Comparison of ENCODE assay signal across 19 cellular contexts in the genomic region with DNA sequence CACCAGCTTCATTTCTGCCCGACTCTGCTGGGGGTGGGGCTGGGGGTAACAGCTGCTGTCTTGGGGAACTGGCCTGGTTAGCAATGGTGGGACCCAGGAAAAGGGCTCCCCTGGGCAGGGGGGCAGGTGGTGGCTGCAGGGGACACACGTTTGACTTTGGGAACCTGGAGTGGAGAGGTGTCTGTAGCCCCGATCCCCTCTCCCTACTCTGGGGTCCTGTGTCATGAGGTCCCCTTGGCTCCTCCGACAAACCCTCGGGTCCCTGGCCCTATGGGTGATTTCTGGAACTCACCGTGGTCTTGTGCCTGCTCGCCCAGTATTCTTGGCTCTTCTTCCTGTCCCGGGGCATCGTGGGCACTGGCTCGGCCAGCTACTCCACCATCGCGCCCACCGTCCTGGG. TPM values are rescaled to one million over a fixed set of nuclear protein-coding genes. Genes with fewer than 3 reads are reported as not detected.
DNase-seq lines count a peak whose midpoint lies in the region; TF ChIP-seq lines count a peak whose summit lies in the region.
"Had no signal": no experiment of that assay in that cellular context is flagged by ENCODE, and none has a peak within 500 bp of the region (broad histone marks: within the 10 kb centered on the region; RNA-seq: fewer than 3 reads in every experiment).

No MANE protein-coding gene starts in this region.

- H3K4me3 Mint-ChIP-seq in endothelial cell (ENCODE audit: unreplicated experiment) = no peak overlapping the region
- H3K4me3 Mint-ChIP-seq: B cell; CD4-positive, CD25-positive, alpha-beta regulatory T cell; CD8-positive, alpha-beta T cell; GM23338; H9; HFFc6 had no signal

- no peaks in the 10 kb centered on the region for H3K4me1 Mint-ChIP-seq in endothelial cell (ENCODE audit: unreplicated experiment)
- H3K4me1 Mint-ChIP-seq: B cell, GM23338 had no signal

- CTCF ChIA-PET in HEK293 (lab: Yijun Ruan, JAX) = interaction anchor here (0.6 kb wide), 1 partner anchor 531 kb away, joined by 3 read pairs; no protein-coding TSS in a partner anchor

- H3K9me3 Mint-ChIP-seq in endothelial cell (ENCODE audit: unreplicated experiment) = no peaks in the 10 kb centered on the region
- H3K9me3 Mint-ChIP-seq: CD4-positive, CD25-positive, alpha-beta regulatory T cell; CD8-positive, alpha-beta T cell; GM23338; H9; HFFc6 had no signal

- H3K4me3 ChIP-seq in HEK293 (ENCODE audit: low read depth, low read length) (no peak overlapping the region), osteoblast (ENCODE audit: insufficient read depth, low read length) (no peak overlapping the region)
- H3K4me3 ChIP-seq: BLaER1, GM23338 had no signal

- H3K4me1 ChIP-seq in HEK293 (ENCODE audit: control insufficient read depth, insufficient read depth, low read length) (peaks cover 7% of the 10 kb centered on the region), osteoblast (ENCODE audit: insufficient read depth, low read length) (no peaks in the 10 kb centered on the region)
- H3K4me1 ChIP-seq: Caco-2 had no signal

- POLR2A ChIA-PET in HEK293 (lab: Yijun Ruan, JAX) = no interaction called here

- peaks cover 2% of the 10 kb centered on the region for H3K27me3 Mint-ChIP-seq in endothelial cell (ENCODE audit: unreplicated experiment)
- H3K27me3 Mint-ChIP-seq: B cell; CD4-positive, CD25-positive, alpha-beta regulatory T cell had no signal

- H2AFZ ChIP-seq in osteoblast (ENCODE audit: low read length) = no peak overlapping the region
- H2AFZ ChIP-seq: GM23338 had no signal

- no peaks in the 10 kb centered on the region for H3K36me3 Mint-ChIP-seq in endothelial cell (ENCODE audit: low read depth, unreplicated experiment)
- H3K36me3 Mint-ChIP-seq: CD4-positive, CD25-positive, alpha-beta regulatory T cell; CD8-positive, alpha-beta T cell had no signal

- H3K36me3 ChIP-seq in HEK293 (ENCODE audit: control insufficient read depth in 2 of 2, insufficient read depth in 1 of 2, low read length in 2 of 2) (no peaks in the 10 kb centered on the region), osteoblast (ENCODE audit: insufficient read depth, low read length) (no peaks in the 10 kb centered on the region)
- H3K36me3 ChIP-seq: BLaER1 had no signal

- TF ChIP-seq CTCF in HEK293 (tag by site-specific recombination; IDR thresholded peaks at IDR 0.05) (no peak), osteoblast (IDR thresholded peaks at IDR 0.05; ENCODE audit: extremely low read depth, low read depth, low read length) (no peak), endothelial cell (IDR thresholded peaks at IDR 0.05; ENCODE audit: unreplicated experiment) (no peak)

- H4K20me1 ChIP-seq in osteoblast (ENCODE audit: insufficient read depth, low read length) = peaks cover 3% of the 10 kb centered on the region
- H4K20me1 ChIP-seq: BLaER1 had no signal

- H3K79me2 ChIP-seq in osteoblast (ENCODE audit: insufficient read depth, low read length) = no peaks in the 10 kb centered on the region

- no peak overlapping the region for H3K4me2 ChIP-seq in osteoblast (ENCODE audit: insufficient read depth, low read length)
- H3K4me2 ChIP-seq: BLaER1, GM23338 had no signal

- H3K27ac Mint-ChIP-seq in endothelial cell (ENCODE audit: unreplicated experiment) = no peak overlapping the region
- H3K27ac Mint-ChIP-seq: B cell; CD8-positive, alpha-beta T cell; GM23338; HFFc6 had no signal

- DNase-seq in DMS 273 (lab: John Stamatoyannopoulos, UW; ENCODE audit: unreplicated experiment) (peak; percentile 32), DMS 273 treated with DMSO at 0.1 percent for 48 hours (lab: John Stamatoyannopoulos, UW) (no peak), osteoblast (ENCODE audit: insufficient read length, low spot score, missing footprints) (peak; percentile 67), endothelial cell (ENCODE audit: low spot score) (no peak), mesenteric fat pad (ENCODE audit: low spot score) (no peak)
- DNase-seq: Caco-2; CD4-positive, CD25-positive, alpha-beta regulatory T cell; CD8-positive, alpha-beta T cell; DMS53; DMS79 treated with DMSO at 0.1 percent for 48 hours; GF-D8; H9; HFFc6 had no signal

- H3K9me3 ChIP-seq in HEK293 (ENCODE audit: control insufficient read depth, insufficient read depth, low read depth, low read length) (no peaks in the 10 kb centered on the region), osteoblast (ENCODE audit: low read depth, low read length) (no peaks in the 10 kb centered on the region)
- H3K9me3 ChIP-seq: BLaER1, Caco-2 had no signal

- H3K27ac ChIP-seq in HEK293 (ENCODE audit: extremely low read depth, low read depth, low read length) (no peak overlapping the region), osteoblast (ENCODE audit: low read depth, low read length) (no peak overlapping the region)
- H3K27ac ChIP-seq: 22Rv1, BLaER1 had no signal

- peaks cover 6% of the 10 kb centered on the region for H3K27me3 ChIP-seq in osteoblast (ENCODE audit: insufficient read depth, low read length)
- H3K27me3 ChIP-seq: BLaER1 had no signal

TF ChIP-seq in HEK293, 187 proteins besides CTCF, POLR2A, EP300 and RAD21:
- TF ChIP-seq GLI2 (tag by site-specific recombination; IDR thresholded peaks at IDR 0.05; ENCODE audit: borderline replicate concordance, low read depth) (no peak), ZNF404 (tag by site-specific recombination; IDR thresholded peaks at IDR 0.05) (no peak), ZNF391 (tag by site-specific recombination; IDR thresholded peaks at IDR 0.05; ENCODE audit: borderline replicate concordance, low read depth) (no peak), ZNF521 (tag by site-specific recombination; IDR thresholded peaks at IDR 0.05) (no peak), GLIS1 (tag by site-specific recombination; IDR thresholded peaks at IDR 0.05) (peak; percentile 37; the same call in 1 of the 2 replicates), GLIS2 (tag by site-specific recombination; IDR thresholded peaks at IDR 0.05) (peak; percentile 41; the same call in 1 of the 2 replicates), ZNF768 (tag by site-specific recombination; IDR thresholded peaks at IDR 0.05) (no peak)

RNA-seq across cellular contexts. Expression of gene SPNS3, which starts 12.0 kb away (rescaled TPM):
- total RNA-seq in osteoblast (not detected in 2 replicates), endothelial cell (ENCODE audit: unreplicated experiment) (0.18 TPM), mesenteric fat pad (not detected)
- total RNA-seq: Caco-2, GM23338, H9, HFFc6 had no signal

RNA-seq across cellular contexts. Expression of gene SPNS2, which starts 53.0 kb away (rescaled TPM):
- total RNA-seq in osteoblast (under 0.01 TPM in 2 replicates), endothelial cell (ENCODE audit: unreplicated experiment) (187 TPM), mesenteric fat pad (18.6 TPM)
- total RNA-seq: B cell, Daoy, HFFc6 had no signal

Comparison
In these comparisons a context has a peak if more than half of its experiments do, and no peak if none do; other contexts are left out.
1. DNase-seq: peak in DMS 273 (single experiment) and osteoblast (single experiment); none in DMS 273 treated with DMSO at 0.1 percent for 48 hours (single experiment), endothelial cell (single experiment) and mesenteric fat pad (single experiment).
2. RNA of gene SPNS2, which starts 53.0 kb away (total RNA-seq): 187 TPM in endothelial cell (single experiment) and 18.6 TPM in mesenteric fat pad (single experiment); under 0.01 TPM in osteoblast; every median in the first group is over 10 times any median in the second.